In genomic region chr12:65280306-65280705, GRCh38 we compare ENCODE assay signal across 16 cellular contexts. TPM values are rescaled to one million over a fixed set of nuclear protein-coding genes. Genes with fewer than 3 reads are reported as not detected.
DNase-seq lines count a peak whose midpoint lies in the region; ATAC-seq, FAIRE-seq and TF ChIP-seq lines count a peak whose summit lies in the region.
"Had no signal": no experiment of that assay in that cellular context is flagged by ENCODE, and none has a peak within 500 bp of the region (broad histone marks: within the 10 kb centered on the region; RNA-seq: fewer than 3 reads in every experiment).

No MANE protein-coding gene starts in this region.

- CTCF ChIA-PET in A549 (lab: Yijun Ruan, JAX): interaction anchor here (1.5 kb wide), 1 partner anchor 32 kb away, joined by 4 read pairs; no protein-coding TSS in a partner anchor

- no peak for ATAC-seq in A549
- ATAC-seq: activated CD8-positive, alpha-beta T cell treated with anti-CD3 and anti-CD28 coated beads, Interleukin-2, amount 10 ng/mL, durations not matched to agents 7 days and 5 days; foreskin keratinocyte; left lobe of liver had no signal

- no peaks in the 10 kb centered on the region for H3K36me3 ChIP-seq in hepatocyte (replicated peaks; ENCODE audit: insufficient read depth, low read depth)
- no peaks in the 10 kb centered on the region for H3K36me3 ChIP-seq in HAP-1 (replicated peaks)
- H3K36me3 ChIP-seq: BLaER1 had no signal

- TF ChIP-seq EP300 in A549 (IDR thresholded peaks at IDR 0.05): no peak

- no peak for TF ChIP-seq RAD21 in A549 (conservative IDR thresholded peaks at IDR 0.05 in 1 of 2, IDR thresholded peaks at IDR 0.05 in 1 of 2)

- H3K27me3 ChIP-seq in hepatocyte (peaks cover 19% of the 10 kb centered on the region), HAP-1 (ENCODE audit: low read depth) (no peaks in the 10 kb centered on the region)
- H3K27me3 ChIP-seq: foreskin keratinocyte had no signal

- no peak for FAIRE-seq in A549 (lab: Jason Lieb, UNC)

- TF ChIP-seq CTCF in A549 (IDR thresholded peaks at IDR 0.05): no peak
- no peak for TF ChIP-seq CTCF in hepatocyte (IDR thresholded peaks at IDR 0.05; ENCODE audit: poor library complexity)
- TF ChIP-seq CTCF in GM13976 (IDR thresholded peaks at IDR 0.05; ENCODE audit: borderline replicate concordance, control extremely low read depth, extremely low read depth, insufficient read depth, missing control alignments): no peak

- H3K4me2 ChIP-seq in A549 (peak overlapping the region; percentile 87), hepatocyte (peak overlapping the region; percentile 97)
- H3K4me2 ChIP-seq: BLaER1 had no signal

- H3K4me1 ChIP-seq in A549: peaks cover 14% of the 10 kb centered on the region; the same call in 2 of the 3 replicates
- H3K4me1 ChIP-seq in hepatocyte (ENCODE audit: insufficient read depth): no peaks in the 10 kb centered on the region
- H3K4me1 ChIP-seq in HAP-1: no peaks in the 10 kb centered on the region
- H3K4me1 ChIP-seq: foreskin keratinocyte had no signal

- POLR2A ChIA-PET in A549 (lab: Yijun Ruan, JAX): no interaction called here

- no peak overlapping the region for H2AFZ ChIP-seq in hepatocyte

- DNase-seq in A549 (ENCODE audit: low read depth in 1 of 2, low spot score in 1 of 2) (no peak), HCEC 1CT (peak; percentile 8), astrocyte of the hippocampus (ENCODE audit: low read depth, low spot score) (peak; percentile 23), hepatocyte (ENCODE audit: low spot score) (no peak), GM13976 (ENCODE audit: low spot score) (no peak), HAP-1 (ENCODE audit: low spot score in 2 of 2) (no peak), NCI-H146 (lab: John Stamatoyannopoulos, UW) (no peak), NCI-H1436 (lab: John Stamatoyannopoulos, UW) (no peak)
- DNase-seq: activated CD8-positive, alpha-beta T cell treated with anti-CD3 and anti-CD28 coated beads, Interleukin-2, amount 10 ng/mL, durations not matched to agents 7 days and 5 days; activated gamma-delta T cell treated with Interleukin-2 at 50 U/mL for 16 hours; cerebellar nuclear complex; foreskin keratinocyte; NCI-H2171 treated with DMSO at 0.1 percent for 48 hours; T1000 had no signal

- peaks cover 18% of the 10 kb centered on the region for H3K79me2 ChIP-seq in hepatocyte

- H4K20me1 ChIP-seq in hepatocyte (ENCODE audit: insufficient read depth, poor library complexity, severe bottlenecking): no peaks in the 10 kb centered on the region

- H3K9me3 ChIP-seq in A549 (no peaks in the 10 kb centered on the region), hepatocyte (ENCODE audit: low read depth) (no peaks in the 10 kb centered on the region), HAP-1 (no peaks in the 10 kb centered on the region)

- TF ChIP-seq POLR2A in A549 (IDR thresholded peaks at IDR 0.05; ENCODE audit: low read length): no peak

- H3K27ac ChIP-seq in A549 (no peak overlapping the region), hepatocyte (no peak overlapping the region)
- H3K27ac ChIP-seq: BLaER1, foreskin keratinocyte had no signal

- H3K9me2 ChIP-seq in hepatocyte (replicated peaks; ENCODE audit: insufficient read depth): no peaks in the 10 kb centered on the region

- in situ Hi-C loops in GM13976 (cut with MboI; ENCODE audit: low sequenced_read_pairs, unreplicated experiment): no loop called here
- in situ Hi-C loops in HAP-1 (cut with MboI; ENCODE audit: low sequenced_read_pairs): no loop called here

- WGBS in A549 (ENCODE audit: missing lambda C conversion rate): 74% methylated on average over 3 of the region's 3 CpGs
- 57% methylated on average over 3 of the region's 3 CpGs for WGBS in hepatocyte (ENCODE audit: low lambda C conversion rate, missing lambda C conversion rate)

- no peak overlapping the region for H3K4me3 ChIP-seq in A549
- no peak overlapping the region for H3K4me3 ChIP-seq in hepatocyte
- H3K4me3 ChIP-seq in HAP-1: no peak overlapping the region
- H3K4me3 ChIP-seq: BLaER1 had no signal

TF ChIP-seq in A549, 52 proteins besides CTCF, POLR2A, EP300 and RAD21:
- no peak for TF ChIP-seq HMGXB4 (CRISPR knock-in tag; IDR thresholded peaks at IDR 0.05; ENCODE audit: borderline replicate concordance)
TF ChIP-seq in A549: peak in this region for 0.

RNA-seq across cellular contexts. Expression of gene MSRB3, which starts 1.8 kb away (rescaled TPM):
- 41.5 and 46.1 TPM in 2 replicates for polyA plus RNA-seq in A549 (2011; rRNA removed)
- 19.8 and 22.2 TPM in 2 replicates for polyA plus RNA-seq in A549 (2012; cell fraction: cytosol; rRNA removed)
- 9.1 and 10.6 TPM in 2 replicates for polyA plus RNA-seq in A549 (2012; cell fraction: nucleus; rRNA removed)
- 24.6 to 27.6 TPM (median 25.2 TPM) in 3 replicates for polyA plus RNA-seq in A549 (2017; fragmentation: RNase III; extraction: RNeasy Plus Mini Kit Qiagen cat#74134 plus additional on column Dnase treatment)
- polyA minus RNA-seq in A549 (2011; rRNA and poly(A)+ RNA removed): 44.2 and 50.1 TPM in 2 replicates
- 17.1 and 19.2 TPM in 2 replicates for total RNA-seq in hepatocyte
- polyA plus RNA-seq in hepatocyte: 16.9 and 17.1 TPM in 2 replicates
- total RNA-seq: activated CD8-positive, alpha-beta T cell treated with anti-CD3 and anti-CD28 coated beads, Interleukin-2, amount 10 ng/mL, durations not matched to agents 7 days and 5 days had no signal

Comparison
In these comparisons a context has a peak if more than half of its experiments do, and no peak if none do; other contexts are left out.
1. DNase-seq: peak in HCEC 1CT (single experiment) and astrocyte of the hippocampus (single experiment); none in A549 (0 of 2), hepatocyte (single experiment), GM13976 (single experiment), HAP-1 (0 of 2), NCI-H146 (single experiment) and NCI-H1436 (single experiment).